25 cellular contexts compared by ENCODE assay signal in genomic region chr7:127736511-127736910, GRCh38.
"Had no signal": no experiment of that assay in that cellular context is flagged by ENCODE, and none has a peak within 500 bp of the region (broad histone marks: within the 10 kb centered on the region; RNA-seq: fewer than 3 reads in every experiment).

No MANE protein-coding gene starts in this region.

- H3K9me3 ChIP-seq: ascending aorta, left lung, ovary, sigmoid colon, upper lobe of right lung had no signal

- H3K36me3 ChIP-seq: ovary had no signal

- H3K27ac ChIP-seq: ascending aorta, left lung, ovary, sigmoid colon, upper lobe of right lung had no signal

- ATAC-seq: effector memory CD8-positive, alpha-beta T cell; left lung; stimulated activated effector memory CD8-positive, alpha-beta T cell treated with anti-CD3 and anti-CD28 coated beads, Interleukin-12 subunit alpha, Interleukin-12 subunit beta, amount 100 ng/mL, for 72 hours; upper lobe of right lung had no signal

- DNase-seq: activated CD4-positive, alpha-beta memory T cell treated with anti-CD3 and anti-CD28 coated beads for 36 hours; activated CD4-positive, alpha-beta T cell treated with anti-CD3 and anti-CD28 coated beads, Interleukin-2, amount 10 ng/mL, durations not matched to agents 24 days and 14 days; activated CD4-positive, CD25-positive, alpha-beta regulatory T cell treated with anti-CD3 and anti-CD28 coated beads, Interleukin-2, amount 50 U/mL, for 72 hours; activated CD8-positive, alpha-beta memory T cell treated with anti-CD3 and anti-CD28 coated beads, Interleukin-2, amount 50 U/mL, for 4 hours; activated effector memory CD4-positive, alpha-beta T cell treated with anti-CD3 and anti-CD28 coated beads, Interleukin-2, amount 50 U/mL, for 16 hours; activated naive CD4-positive, alpha-beta T cell treated with anti-CD3 and anti-CD28 coated beads, Interleukin-2, amount 10 ng/mL, durations not matched to agents 7 days and 5 days; activated naive CD8-positive, alpha-beta T cell treated with anti-CD3 and anti-CD28 coated beads, Interleukin-2, amount 10 ng/mL, durations not matched to agents 7 days and 5 days; activated T-cell treated with anti-CD3 and anti-CD28 coated beads, Interleukin-2, amount 50 U/mL, for 1 hour; caudate nucleus; cortex of kidney; effector memory CD8-positive, alpha-beta T cell; foreskin fibroblast; head of caudate nucleus; left lung; naive B cell; nephron progenitor cell; ovary; sigmoid colon; small intestine; stimulated activated CD4-positive, alpha-beta T cell treated with anti-CD3 and anti-CD28 coated beads, Interleukin-4, amount 100 ng/mL, for 24 hours; substantia nigra; T-helper 9 cell; upper lobe of right lung had no signal

- H3K4me3 ChIP-seq: ascending aorta, left lung, ovary, sigmoid colon, upper lobe of right lung had no signal

- H3K27me3 ChIP-seq: ascending aorta, left lung, ovary, sigmoid colon, upper lobe of right lung had no signal

- H3K4me1 ChIP-seq: ascending aorta, left lung, sigmoid colon, upper lobe of right lung had no signal
